Comparison of ENCODE assay signal across 1 cellular context in the genomic region with DNA sequence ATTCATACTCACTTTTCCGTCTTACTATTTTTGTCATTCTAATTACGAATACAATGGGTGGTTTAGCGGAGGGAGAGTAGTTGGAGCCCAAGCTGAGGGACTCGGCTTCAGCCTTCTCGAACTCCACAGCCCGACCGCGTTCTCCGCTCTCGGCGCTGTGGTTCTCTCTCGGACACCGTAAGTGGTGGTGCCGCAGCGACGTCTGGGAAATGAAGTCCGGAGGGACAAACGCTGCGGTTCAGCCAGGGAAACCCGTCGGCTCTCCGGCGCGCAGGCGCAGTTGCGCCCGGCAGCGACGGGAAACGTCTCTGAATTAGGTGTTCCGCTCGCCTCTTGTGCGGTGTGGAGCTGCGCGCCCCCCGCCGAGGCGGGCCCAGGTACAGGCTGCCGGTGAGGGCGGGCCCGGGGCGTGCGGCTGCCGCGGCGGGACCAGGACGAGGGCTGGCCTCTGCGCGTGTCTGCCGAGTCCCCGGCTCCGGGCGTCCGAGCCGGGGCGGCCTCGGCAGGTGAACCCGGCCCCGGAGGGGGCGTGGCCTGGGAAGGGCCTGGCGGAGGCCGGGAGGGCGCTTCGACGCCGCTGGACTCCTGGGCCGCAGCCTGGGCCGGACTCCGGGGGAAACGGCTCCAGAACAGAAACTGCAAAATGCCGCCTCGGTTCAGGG.
A peak's percentile ranks its signal among the peaks of the same experiment; 100 is the strongest.
TF ChIP-seq lines count a peak whose summit lies in the region.

ZNF879 (plus strand) TSS at position 277 of the 662 bp plus-strand sequence. CDS start 1,201 bp downstream, outside the sequence.

TF ChIP-seq in HEK293, 187 proteins besides CTCF, POLR2A, EP300 and RAD21 (continued from another document and continues in another):
- TF ChIP-seq OSR2 (tag by site-specific recombination; IDR thresholded peaks at IDR 0.05) = no peak
- TF ChIP-seq ZNF223 (tag by site-specific recombination; IDR thresholded peaks at IDR 0.05) = no peak
- TF ChIP-seq ZNF629 (tag by site-specific recombination; IDR thresholded peaks at IDR 0.05) = peak; percentile 36; the same call in 1 of the 2 replicates
- no peak for TF ChIP-seq ZNF571 (tag by site-specific recombination; IDR thresholded peaks at IDR 0.05)
- no peak for TF ChIP-seq ZFP37 (tag by site-specific recombination; IDR thresholded peaks at IDR 0.05)
- no peak for TF ChIP-seq ZFP41 (tag by site-specific recombination; IDR thresholded peaks at IDR 0.05; ENCODE audit: borderline replicate concordance)
- TF ChIP-seq ZNF221 (tag by site-specific recombination; IDR thresholded peaks at IDR 0.05; ENCODE audit: borderline replicate concordance) = no peak
- no peak for TF ChIP-seq ZNF433 (tag by site-specific recombination; IDR thresholded peaks at IDR 0.05; ENCODE audit: low read depth)
- TF ChIP-seq ZNF114 (tag by site-specific recombination; IDR thresholded peaks at IDR 0.05) = no peak
- TF ChIP-seq ZNF18 (tag by site-specific recombination; IDR thresholded peaks at IDR 0.05) = no peak
- TF ChIP-seq SP3 (tag by site-specific recombination; IDR thresholded peaks at IDR 0.05) = 0 out of 2 replicates have a peak, but pooled peaks have one; percentile 41
- TF ChIP-seq ZNF311 (tag by site-specific recombination; IDR thresholded peaks at IDR 0.05; ENCODE audit: borderline replicate concordance) = no peak
- peak; percentile 51 for TF ChIP-seq ZNF518A (tag by site-specific recombination; conservative IDR thresholded peaks at IDR 0.05; ENCODE audit: low read depth)
- TF ChIP-seq ZNF398 (tag by site-specific recombination; IDR thresholded peaks at IDR 0.05) = no peak
- no peak for TF ChIP-seq ZNF174 (tag by site-specific recombination; IDR thresholded peaks at IDR 0.05)
- TF ChIP-seq ZNF26 (tag by site-specific recombination; IDR thresholded peaks at IDR 0.05) = no peak
- TF ChIP-seq ZBTB1 (tag by site-specific recombination; IDR thresholded peaks at IDR 0.05) = no peak
- TF ChIP-seq ZNF302 (tag by site-specific recombination; IDR thresholded peaks at IDR 0.05; ENCODE audit: low read depth) = no peak
- no peak for TF ChIP-seq MZF1 (tag by site-specific recombination; IDR thresholded peaks at IDR 0.05; ENCODE audit: borderline replicate concordance)
- no peak for TF ChIP-seq TCF7L2 (IDR thresholded peaks at IDR 0.05; ENCODE audit: borderline replicate concordance, low read depth, low read length)
- TF ChIP-seq ZBTB10 (tag by site-specific recombination; IDR thresholded peaks at IDR 0.05) = no peak
- no peak for TF ChIP-seq MYNN (tag by site-specific recombination; IDR thresholded peaks at IDR 0.05; ENCODE audit: borderline replicate concordance)
- TF ChIP-seq HIC1 (tag by site-specific recombination; IDR thresholded peaks at IDR 0.05) = no peak
- peak; percentile 55 for TF ChIP-seq ZBTB6 (tag by site-specific recombination; IDR thresholded peaks at IDR 0.05)
- TF ChIP-seq GFI1B (tag by site-specific recombination; IDR thresholded peaks at IDR 0.05) = no peak
- TF ChIP-seq SETDB1 (IDR thresholded peaks at IDR 0.05; ENCODE audit: insufficient read length, low read length) = peak; percentile 59
- no peak for TF ChIP-seq TRIM28 (IDR thresholded peaks at IDR 0.05; ENCODE audit: borderline replicate concordance, low read length)
- TF ChIP-seq ZNF585B (tag by site-specific recombination; IDR thresholded peaks at IDR 0.05) = no peak
- peak; percentile 79; the same call in 1 of the 2 replicates for TF ChIP-seq ZNF324 (tag by site-specific recombination; IDR thresholded peaks at IDR 0.05)
- TF ChIP-seq, protein P1, sequence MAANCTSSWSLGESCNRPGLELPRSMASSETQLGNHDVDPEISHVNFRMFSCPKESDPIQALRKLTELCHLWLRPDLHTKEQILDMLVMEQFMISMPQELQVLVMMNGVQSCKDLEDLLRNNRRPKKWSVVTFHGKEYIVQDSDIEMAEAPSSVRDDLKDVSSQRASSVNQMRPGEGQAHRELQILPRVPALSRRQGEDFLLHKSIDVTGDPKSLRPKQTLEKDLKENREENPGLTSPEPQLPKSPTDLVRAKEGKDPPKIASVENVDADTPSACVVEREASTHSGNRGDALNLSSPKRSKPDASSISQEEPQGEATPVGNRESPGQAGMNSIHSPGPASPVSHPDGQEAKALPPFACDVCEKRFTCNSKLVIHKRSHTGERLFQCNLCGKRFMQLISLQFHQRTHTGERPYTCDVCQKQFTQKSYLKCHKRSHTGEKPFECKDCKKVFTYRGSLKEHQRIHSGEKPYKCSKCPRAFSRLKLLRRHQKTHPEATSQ (tag by site-specific recombination; IDR thresholded peaks at IDR 0.05) = no peak
- no peak for TF ChIP-seq ZNF404 (tag by site-specific recombination; IDR thresholded peaks at IDR 0.05)
- TF ChIP-seq, protein P2, sequence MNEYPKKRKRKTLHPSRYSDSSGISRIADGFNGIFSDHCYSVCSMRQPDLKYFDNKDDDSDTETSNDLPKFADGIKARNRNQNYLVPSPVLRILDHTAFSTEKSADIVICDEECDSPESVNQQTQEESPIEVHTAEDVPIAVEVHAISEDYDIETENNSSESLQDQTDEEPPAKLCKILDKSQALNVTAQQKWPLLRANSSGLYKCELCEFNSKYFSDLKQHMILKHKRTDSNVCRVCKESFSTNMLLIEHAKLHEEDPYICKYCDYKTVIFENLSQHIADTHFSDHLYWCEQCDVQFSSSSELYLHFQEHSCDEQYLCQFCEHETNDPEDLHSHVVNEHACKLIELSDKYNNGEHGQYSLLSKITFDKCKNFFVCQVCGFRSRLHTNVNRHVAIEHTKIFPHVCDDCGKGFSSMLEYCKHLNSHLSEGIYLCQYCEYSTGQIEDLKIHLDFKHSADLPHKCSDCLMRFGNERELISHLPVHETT (tag by site-specific recombination; IDR thresholded peaks at IDR 0.05) = no peak
- TF ChIP-seq, protein P3, sequence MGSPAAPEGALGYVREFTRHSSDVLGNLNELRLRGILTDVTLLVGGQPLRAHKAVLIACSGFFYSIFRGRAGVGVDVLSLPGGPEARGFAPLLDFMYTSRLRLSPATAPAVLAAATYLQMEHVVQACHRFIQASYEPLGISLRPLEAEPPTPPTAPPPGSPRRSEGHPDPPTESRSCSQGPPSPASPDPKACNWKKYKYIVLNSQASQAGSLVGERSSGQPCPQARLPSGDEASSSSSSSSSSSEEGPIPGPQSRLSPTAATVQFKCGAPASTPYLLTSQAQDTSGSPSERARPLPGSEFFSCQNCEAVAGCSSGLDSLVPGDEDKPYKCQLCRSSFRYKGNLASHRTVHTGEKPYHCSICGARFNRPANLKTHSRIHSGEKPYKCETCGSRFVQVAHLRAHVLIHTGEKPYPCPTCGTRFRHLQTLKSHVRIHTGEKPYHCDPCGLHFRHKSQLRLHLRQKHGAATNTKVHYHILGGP (tag by site-specific recombination; IDR thresholded peaks at IDR 0.05) = no peak
